In the genomic region with DNA sequence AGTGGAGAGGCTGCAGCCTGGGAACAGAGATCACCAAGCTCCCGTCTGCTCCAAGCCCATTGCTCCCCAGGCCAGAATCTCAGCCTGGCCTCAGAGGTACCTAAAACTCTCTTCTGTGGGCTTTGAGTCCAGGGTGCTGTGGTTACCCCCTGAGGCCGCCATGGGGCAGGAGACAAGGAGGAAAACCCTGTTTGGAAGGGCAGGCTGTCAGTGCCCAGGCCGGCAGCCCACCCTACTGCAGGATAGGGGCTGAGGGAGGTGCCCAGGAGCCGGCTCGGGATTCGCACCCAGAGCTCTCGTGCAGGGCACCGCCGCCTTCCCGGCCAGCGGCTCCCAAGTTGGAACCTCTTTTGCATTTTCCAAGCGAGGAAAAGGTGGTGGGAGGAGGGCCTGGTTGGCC, we compare ENCODE assay signal across 1 cellular context.
TF ChIP-seq lines count a peak whose summit lies in the region.

No MANE protein-coding gene starts in this region.

TF ChIP-seq in WTC11, 78 proteins besides CTCF, POLR2A, EP300 and RAD21 (continued from another document):
- TF ChIP-seq FOXP4 (CRISPR knock-in tag; IDR thresholded peaks at IDR 0.05) (no peak), KAT7 (CRISPR knock-in tag; IDR thresholded peaks at IDR 0.05; ENCODE audit: borderline replicate concordance) (no peak), ZNF423 (CRISPR knock-in tag; IDR thresholded peaks at IDR 0.05) (no peak), RELA (CRISPR knock-in tag; IDR thresholded peaks at IDR 0.05; ENCODE audit: borderline replicate concordance) (no peak), ELF4 (CRISPR knock-in tag; IDR thresholded peaks at IDR 0.05; ENCODE audit: low read depth) (no peak)
- TF ChIP-seq, protein P1, sequence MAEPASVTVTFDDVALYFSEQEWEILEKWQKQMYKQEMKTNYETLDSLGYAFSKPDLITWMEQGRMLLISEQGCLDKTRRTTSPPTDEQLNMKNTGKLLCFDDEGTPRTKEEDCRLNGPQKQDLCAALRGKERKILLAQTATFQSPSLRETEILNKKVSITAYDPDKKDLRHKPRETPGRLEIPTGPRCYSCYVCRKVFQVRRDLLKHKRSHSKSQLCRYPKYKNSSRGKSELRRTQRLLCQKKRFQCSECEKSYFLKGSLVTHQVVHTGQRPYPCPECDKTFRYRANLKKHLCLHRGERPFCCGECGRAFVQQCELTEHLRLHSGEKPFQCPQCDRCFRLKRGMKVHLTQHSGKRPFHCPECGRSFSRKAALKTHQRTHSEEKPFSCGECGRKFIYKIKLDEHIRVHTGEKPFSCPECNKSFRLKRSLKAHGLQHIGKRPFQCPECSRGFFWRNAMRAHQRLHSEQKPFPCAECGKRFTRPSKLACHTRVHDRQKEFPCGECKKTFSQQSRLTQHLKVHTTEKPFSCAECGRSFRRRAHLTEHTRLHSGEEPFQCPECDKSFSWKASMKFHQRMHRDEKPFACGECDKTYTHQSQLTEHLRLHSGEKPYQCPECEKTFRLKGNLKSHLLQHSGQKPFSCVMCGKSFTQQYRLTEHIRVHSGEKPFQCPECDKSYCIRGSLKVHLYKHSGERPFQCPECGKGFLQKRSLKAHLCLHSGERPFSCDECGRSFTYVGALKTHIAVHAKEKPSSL (CRISPR knock-in tag; conservative IDR thresholded peaks at IDR 0.05): no peak
